Comparison of ENCODE assay signal across 1 cellular context in genomic region chr5:14264605-14265316, GRCh38.
A peak's percentile ranks its signal among the peaks of the same experiment; 100 is the strongest.
TF ChIP-seq lines count a peak whose summit lies in the region.

No MANE protein-coding gene starts in this region.

TF ChIP-seq in HEK293, 187 proteins besides CTCF, POLR2A, EP300 and RAD21 (continued from another document and continues in another):
- TF ChIP-seq, protein P1, sequence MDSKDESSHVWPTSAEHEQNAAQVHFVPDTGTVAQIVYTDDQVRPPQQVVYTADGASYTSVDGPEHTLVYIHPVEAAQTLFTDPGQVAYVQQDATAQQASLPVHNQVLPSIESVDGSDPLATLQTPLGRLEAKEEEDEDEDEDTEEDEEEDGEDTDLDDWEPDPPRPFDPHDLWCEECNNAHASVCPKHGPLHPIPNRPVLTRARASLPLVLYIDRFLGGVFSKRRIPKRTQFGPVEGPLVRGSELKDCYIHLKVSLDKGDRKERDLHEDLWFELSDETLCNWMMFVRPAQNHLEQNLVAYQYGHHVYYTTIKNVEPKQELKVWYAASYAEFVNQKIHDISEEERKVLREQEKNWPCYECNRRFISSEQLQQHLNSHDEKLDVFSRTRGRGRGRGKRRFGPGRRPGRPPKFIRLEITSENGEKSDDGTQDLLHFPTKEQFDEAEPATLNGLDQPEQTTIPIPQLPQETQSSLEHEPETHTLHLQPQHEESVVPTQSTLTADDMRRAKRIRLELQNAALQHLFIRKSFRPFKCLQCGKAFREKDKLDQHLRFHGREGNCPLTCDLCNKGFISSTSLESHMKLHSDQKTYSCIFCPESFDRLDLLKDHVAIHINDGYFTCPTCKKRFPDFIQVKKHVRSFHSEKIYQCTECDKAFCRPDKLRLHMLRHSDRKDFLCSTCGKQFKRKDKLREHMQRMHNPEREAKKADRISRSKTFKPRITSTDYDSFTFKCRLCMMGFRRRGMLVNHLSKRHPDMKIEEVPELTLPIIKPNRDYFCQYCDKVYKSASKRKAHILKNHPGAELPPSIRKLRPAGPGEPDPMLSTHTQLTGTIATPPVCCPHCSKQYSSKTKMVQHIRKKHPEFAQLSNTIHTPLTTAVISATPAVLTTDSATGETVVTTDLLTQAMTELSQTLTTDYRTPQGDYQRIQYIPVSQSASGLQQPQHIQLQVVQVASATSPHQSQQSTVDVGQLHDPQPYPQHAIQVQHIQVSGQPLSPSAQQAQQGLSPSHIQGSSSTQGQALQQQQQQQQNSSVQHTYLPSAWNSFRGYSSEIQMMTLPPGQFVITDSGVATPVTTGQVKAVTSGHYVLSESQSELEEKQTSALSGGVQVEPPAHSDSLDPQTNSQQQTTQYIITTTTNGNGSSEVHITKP (tag by site-specific recombination; IDR thresholded peaks at IDR 0.05): peak; percentile 87
- peak; percentile 68 for TF ChIP-seq SP2 (tag by site-specific recombination; IDR thresholded peaks at IDR 0.05)
- TF ChIP-seq ZNF175 (tag by site-specific recombination; IDR thresholded peaks at IDR 0.05): no peak
- no peak for TF ChIP-seq ZNF133 (tag by site-specific recombination; IDR thresholded peaks at IDR 0.05)
- peak; percentile 90 for TF ChIP-seq GFI1B (tag by site-specific recombination; IDR thresholded peaks at IDR 0.05)
- TF ChIP-seq ZBTB20 (tag by site-specific recombination; IDR thresholded peaks at IDR 0.05): peak; percentile 29; the same call in 1 of the 2 replicates
- peak; percentile 90 for TF ChIP-seq FEZF1 (tag by site-specific recombination; IDR thresholded peaks at IDR 0.05)
- TF ChIP-seq ZNF664 (tag by site-specific recombination; IDR thresholded peaks at IDR 0.05): 0 out of 2 replicates have a peak, but pooled peaks have one; percentile 53
- TF ChIP-seq ZNF629 (tag by site-specific recombination; IDR thresholded peaks at IDR 0.05): peak; percentile 91
- no peak for TF ChIP-seq ZNF544 (tag by site-specific recombination; IDR thresholded peaks at IDR 0.05)
- TF ChIP-seq BCL11A (tag by site-specific recombination; IDR thresholded peaks at IDR 0.05; ENCODE audit: low read depth): peak; percentile 71
- peak; percentile 79 for TF ChIP-seq ZNF639 (tag by site-specific recombination; IDR thresholded peaks at IDR 0.05)
- TF ChIP-seq ZBTB8A (tag by site-specific recombination; IDR thresholded peaks at IDR 0.05): peak; percentile 47; the same call in 1 of the 2 replicates
- peak; percentile 78 for TF ChIP-seq GLIS1 (tag by site-specific recombination; IDR thresholded peaks at IDR 0.05)
- peak; percentile 78 for TF ChIP-seq ZIC2 (tag by site-specific recombination; IDR thresholded peaks at IDR 0.05)
- TF ChIP-seq ZNF549 (tag by site-specific recombination; IDR thresholded peaks at IDR 0.05): peak; percentile 96
- TF ChIP-seq, protein P2, sequence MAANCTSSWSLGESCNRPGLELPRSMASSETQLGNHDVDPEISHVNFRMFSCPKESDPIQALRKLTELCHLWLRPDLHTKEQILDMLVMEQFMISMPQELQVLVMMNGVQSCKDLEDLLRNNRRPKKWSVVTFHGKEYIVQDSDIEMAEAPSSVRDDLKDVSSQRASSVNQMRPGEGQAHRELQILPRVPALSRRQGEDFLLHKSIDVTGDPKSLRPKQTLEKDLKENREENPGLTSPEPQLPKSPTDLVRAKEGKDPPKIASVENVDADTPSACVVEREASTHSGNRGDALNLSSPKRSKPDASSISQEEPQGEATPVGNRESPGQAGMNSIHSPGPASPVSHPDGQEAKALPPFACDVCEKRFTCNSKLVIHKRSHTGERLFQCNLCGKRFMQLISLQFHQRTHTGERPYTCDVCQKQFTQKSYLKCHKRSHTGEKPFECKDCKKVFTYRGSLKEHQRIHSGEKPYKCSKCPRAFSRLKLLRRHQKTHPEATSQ (tag by site-specific recombination; IDR thresholded peaks at IDR 0.05): peak; percentile 51; the same call in 1 of the 2 replicates
- TF ChIP-seq KLF7 (tag by site-specific recombination; IDR thresholded peaks at IDR 0.05; ENCODE audit: borderline replicate concordance): peak; percentile 86
- TF ChIP-seq ZNF324 (tag by site-specific recombination; IDR thresholded peaks at IDR 0.05): peak; percentile 69
- TF ChIP-seq, protein P3, sequence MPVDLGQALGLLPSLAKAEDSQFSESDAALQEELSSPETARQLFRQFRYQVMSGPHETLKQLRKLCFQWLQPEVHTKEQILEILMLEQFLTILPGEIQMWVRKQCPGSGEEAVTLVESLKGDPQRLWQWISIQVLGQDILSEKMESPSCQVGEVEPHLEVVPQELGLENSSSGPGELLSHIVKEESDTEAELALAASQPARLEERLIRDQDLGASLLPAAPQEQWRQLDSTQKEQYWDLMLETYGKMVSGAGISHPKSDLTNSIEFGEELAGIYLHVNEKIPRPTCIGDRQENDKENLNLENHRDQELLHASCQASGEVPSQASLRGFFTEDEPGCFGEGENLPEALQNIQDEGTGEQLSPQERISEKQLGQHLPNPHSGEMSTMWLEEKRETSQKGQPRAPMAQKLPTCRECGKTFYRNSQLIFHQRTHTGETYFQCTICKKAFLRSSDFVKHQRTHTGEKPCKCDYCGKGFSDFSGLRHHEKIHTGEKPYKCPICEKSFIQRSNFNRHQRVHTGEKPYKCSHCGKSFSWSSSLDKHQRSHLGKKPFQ (tag by site-specific recombination; IDR thresholded peaks at IDR 0.05): 0 out of 2 replicates have a peak, but pooled peaks have one; percentile 13
- TF ChIP-seq, protein P4, sequence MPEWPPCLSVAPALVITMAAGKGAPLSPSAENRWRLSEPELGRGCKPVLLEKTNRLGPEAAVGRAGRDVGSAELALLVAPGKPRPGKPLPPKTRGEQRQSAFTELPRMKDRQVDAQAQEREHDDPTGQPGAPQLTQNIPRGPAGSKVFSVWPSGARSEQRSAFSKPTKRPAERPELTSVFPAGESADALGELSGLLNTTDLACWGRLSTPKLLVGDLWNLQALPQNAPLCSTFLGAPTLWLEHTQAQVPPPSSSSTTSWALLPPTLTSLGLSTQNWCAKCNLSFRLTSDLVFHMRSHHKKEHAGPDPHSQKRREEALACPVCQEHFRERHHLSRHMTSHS (tag by site-specific recombination; IDR thresholded peaks at IDR 0.05): no peak
- TF ChIP-seq ZEB2 (tag by site-specific recombination; IDR thresholded peaks at IDR 0.05): peak; percentile 94
- no peak for TF ChIP-seq ZNF768 (tag by site-specific recombination; IDR thresholded peaks at IDR 0.05)
- peak; percentile 37; the same call in 1 of the 2 replicates for TF ChIP-seq ZNF394 (tag by site-specific recombination; IDR thresholded peaks at IDR 0.05; ENCODE audit: borderline replicate concordance)
- TF ChIP-seq, protein P5, sequence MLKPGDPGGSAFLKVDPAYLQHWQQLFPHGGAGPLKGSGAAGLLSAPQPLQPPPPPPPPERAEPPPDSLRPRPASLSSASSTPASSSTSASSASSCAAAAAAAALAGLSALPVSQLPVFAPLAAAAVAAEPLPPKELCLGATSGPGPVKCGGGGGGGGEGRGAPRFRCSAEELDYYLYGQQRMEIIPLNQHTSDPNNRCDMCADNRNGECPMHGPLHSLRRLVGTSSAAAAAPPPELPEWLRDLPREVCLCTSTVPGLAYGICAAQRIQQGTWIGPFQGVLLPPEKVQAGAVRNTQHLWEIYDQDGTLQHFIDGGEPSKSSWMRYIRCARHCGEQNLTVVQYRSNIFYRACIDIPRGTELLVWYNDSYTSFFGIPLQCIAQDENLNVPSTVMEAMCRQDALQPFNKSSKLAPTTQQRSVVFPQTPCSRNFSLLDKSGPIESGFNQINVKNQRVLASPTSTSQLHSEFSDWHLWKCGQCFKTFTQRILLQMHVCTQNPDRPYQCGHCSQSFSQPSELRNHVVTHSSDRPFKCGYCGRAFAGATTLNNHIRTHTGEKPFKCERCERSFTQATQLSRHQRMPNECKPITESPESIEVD (tag by site-specific recombination; IDR thresholded peaks at IDR 0.05): peak; percentile 97
- TF ChIP-seq SP7 (tag by site-specific recombination; IDR thresholded peaks at IDR 0.05): peak; percentile 99
- TF ChIP-seq, protein P6, sequence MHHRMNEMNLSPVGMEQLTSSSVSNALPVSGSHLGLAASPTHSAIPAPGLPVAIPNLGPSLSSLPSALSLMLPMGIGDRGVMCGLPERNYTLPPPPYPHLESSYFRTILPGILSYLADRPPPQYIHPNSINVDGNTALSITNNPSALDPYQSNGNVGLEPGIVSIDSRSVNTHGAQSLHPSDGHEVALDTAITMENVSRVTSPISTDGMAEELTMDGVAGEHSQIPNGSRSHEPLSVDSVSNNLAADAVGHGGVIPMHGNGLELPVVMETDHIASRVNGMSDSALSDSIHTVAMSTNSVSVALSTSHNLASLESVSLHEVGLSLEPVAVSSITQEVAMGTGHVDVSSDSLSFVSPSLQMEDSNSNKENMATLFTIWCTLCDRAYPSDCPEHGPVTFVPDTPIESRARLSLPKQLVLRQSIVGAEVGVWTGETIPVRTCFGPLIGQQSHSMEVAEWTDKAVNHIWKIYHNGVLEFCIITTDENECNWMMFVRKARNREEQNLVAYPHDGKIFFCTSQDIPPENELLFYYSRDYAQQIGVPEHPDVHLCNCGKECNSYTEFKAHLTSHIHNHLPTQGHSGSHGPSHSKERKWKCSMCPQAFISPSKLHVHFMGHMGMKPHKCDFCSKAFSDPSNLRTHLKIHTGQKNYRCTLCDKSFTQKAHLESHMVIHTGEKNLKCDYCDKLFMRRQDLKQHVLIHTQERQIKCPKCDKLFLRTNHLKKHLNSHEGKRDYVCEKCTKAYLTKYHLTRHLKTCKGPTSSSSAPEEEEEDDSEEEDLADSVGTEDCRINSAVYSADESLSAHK (tag by site-specific recombination; IDR thresholded peaks at IDR 0.05): peak; percentile 48; the same call in 1 of the 2 replicates
- TF ChIP-seq ZNF239 (tag by site-specific recombination; IDR thresholded peaks at IDR 0.05): no peak
- no peak for TF ChIP-seq ZNF37A (tag by site-specific recombination; IDR thresholded peaks at IDR 0.05)
- peak; percentile 82 for TF ChIP-seq KLF1 (tag by site-specific recombination; IDR thresholded peaks at IDR 0.05)
- peak; percentile 100 for TF ChIP-seq ATF2 (tag by site-specific recombination; IDR thresholded peaks at IDR 0.05; ENCODE audit: low read depth)
- no peak for TF ChIP-seq ZNF529 (tag by site-specific recombination; IDR thresholded peaks at IDR 0.05; ENCODE audit: insufficient replicate concordance)
- TF ChIP-seq ZNF341 (tag by site-specific recombination; IDR thresholded peaks at IDR 0.05; ENCODE audit: low read depth): peak; percentile 51; the same call in 1 of the 2 replicates
- TF ChIP-seq ZNF692 (tag by site-specific recombination; IDR thresholded peaks at IDR 0.05): peak; percentile 77
- peak; percentile 77 for TF ChIP-seq KLF9 (tag by site-specific recombination; IDR thresholded peaks at IDR 0.05; ENCODE audit: low read depth)
- TF ChIP-seq ZNF10 (tag by site-specific recombination; IDR thresholded peaks at IDR 0.05): 0 out of 2 replicates have a peak, but pooled peaks have one; percentile 34
- TF ChIP-seq ZSCAN30 (tag by site-specific recombination; IDR thresholded peaks at IDR 0.05): peak; percentile 92; the same call in 1 of the 2 replicates
- no peak for TF ChIP-seq HOXD13 (CRISPR knock-in tag; IDR thresholded peaks at IDR 0.05; ENCODE audit: borderline replicate concordance)
- TF ChIP-seq ZNF146 (tag by site-specific recombination; IDR thresholded peaks at IDR 0.05): 0 out of 2 replicates have a peak, but pooled peaks have one; percentile 6
- TF ChIP-seq, protein P7, sequence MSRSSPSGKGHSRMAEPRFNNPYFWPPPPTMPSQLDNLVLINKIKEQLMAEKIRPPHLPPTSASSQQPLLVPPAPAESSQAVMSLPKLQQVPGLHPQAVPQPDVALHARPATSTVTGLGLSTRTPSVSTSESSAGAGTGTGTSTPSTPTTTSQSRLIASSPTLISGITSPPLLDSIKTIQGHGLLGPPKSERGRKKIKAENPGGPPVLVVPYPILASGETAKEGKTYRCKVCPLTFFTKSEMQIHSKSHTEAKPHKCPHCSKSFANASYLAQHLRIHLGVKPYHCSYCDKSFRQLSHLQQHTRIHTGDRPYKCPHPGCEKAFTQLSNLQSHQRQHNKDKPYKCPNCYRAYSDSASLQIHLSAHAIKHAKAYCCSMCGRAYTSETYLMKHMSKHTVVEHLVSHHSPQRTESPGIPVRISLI (tag by site-specific recombination; IDR thresholded peaks at IDR 0.05): peak; percentile 98
- TF ChIP-seq, protein P8, sequence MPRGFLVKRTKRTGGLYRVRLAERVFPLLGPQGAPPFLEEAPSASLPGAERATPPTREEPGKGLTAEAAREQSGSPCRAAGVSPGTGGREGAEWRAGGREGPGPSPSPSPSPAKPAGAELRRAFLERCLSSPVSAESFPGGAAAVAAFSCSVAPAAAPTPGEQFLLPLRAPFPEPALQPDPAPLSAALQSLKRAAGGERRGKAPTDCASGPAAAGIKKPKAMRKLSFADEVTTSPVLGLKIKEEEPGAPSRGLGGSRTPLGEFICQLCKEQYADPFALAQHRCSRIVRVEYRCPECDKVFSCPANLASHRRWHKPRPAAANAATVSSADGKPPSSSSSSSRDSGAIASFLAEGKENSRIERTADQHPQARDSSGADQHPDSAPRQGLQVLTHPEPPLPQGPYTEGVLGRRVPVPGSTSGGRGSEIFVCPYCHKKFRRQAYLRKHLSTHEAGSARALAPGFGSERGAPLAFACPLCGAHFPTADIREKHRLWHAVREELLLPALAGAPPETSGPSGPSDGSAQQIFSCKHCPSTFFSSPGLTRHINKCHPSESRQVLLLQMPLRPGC (tag by site-specific recombination; IDR thresholded peaks at IDR 0.05): peak; percentile 96
